ENCODE assay signal across 24 cellular contexts in the genomic region with DNA sequence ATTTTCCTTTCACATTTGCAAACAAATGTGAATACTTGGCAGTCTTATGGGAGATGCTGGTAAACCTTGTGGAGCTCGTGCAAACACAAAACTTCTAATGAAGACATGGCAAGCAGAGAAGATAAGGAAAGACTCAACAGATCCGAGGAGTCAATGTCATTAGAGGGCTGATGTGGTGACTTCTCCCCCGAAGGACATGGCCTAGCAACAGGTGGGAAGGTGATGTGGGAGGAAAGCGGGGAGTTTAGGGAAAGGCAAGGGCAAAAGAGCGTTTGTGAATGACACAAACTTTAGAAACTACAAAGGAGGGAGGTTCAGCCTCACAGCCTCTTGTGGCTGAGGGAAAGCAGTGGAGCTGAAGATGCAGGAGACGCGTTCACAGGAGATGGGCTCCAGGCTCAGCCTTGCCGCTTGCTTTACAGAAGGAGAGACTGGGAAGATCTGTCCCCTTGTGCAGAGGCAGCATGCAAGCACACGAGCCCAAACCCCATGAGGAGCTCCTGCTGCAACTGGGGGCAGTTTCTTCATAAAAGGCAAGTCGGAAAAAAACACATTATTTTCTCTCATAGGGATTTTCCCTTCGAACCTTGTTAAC.
DNase-seq lines count a peak whose midpoint lies in the region; ATAC-seq and TF ChIP-seq lines count a peak whose summit lies in the region.
"Had no signal": no experiment of that assay in that cellular context is flagged by ENCODE, and none has a peak within 500 bp of the region (broad histone marks: within the 10 kb centered on the region; RNA-seq: fewer than 3 reads in every experiment).

No MANE protein-coding gene starts in this region.

- H3K27ac ChIP-seq in SJSA1 (peak overlapping the region; percentile 91), esophagus squamous epithelium (peak overlapping the region; percentile 84 to 94 (median 90)), upper lobe of left lung (peak overlapping the region; percentile 21 to 64 (median 47))
- H3K27ac ChIP-seq: KMS-11 had no signal

- H3K9me3 ChIP-seq in SJSA1 (replicated peaks), result no peaks in the 10 kb centered on the region
- no peaks in the 10 kb centered on the region for H3K9me3 ChIP-seq in esophagus squamous epithelium
- H3K9me3 ChIP-seq in upper lobe of left lung, result no peaks in the 10 kb centered on the region

- peak in 1 of 2 experiments; percentile 10 for DNase-seq in SJSA1 (ENCODE audit: low read depth in 1 of 2, low spot score in 2 of 2)
- no peak for DNase-seq in esophagus squamous epithelium (lab: John Stamatoyannopoulos, UW)
- DNase-seq in neural crest cell (ENCODE audit: low read depth, low spot score), result no peak
- no peak for DNase-seq in upper lobe of left lung
- DNase-seq in T-helper 2 cell, result no peak
- DNase-seq in NCI-H128 (lab: John Stamatoyannopoulos, UW; ENCODE audit: unreplicated experiment), result no peak
- DNase-seq: activated CD4-positive, alpha-beta T cell treated with anti-CD3 and anti-CD28 coated beads, Interleukin-2, amount 50 U/mL, for 1 hour; activated CD8-positive, alpha-beta memory T cell treated with anti-CD3 and anti-CD28 coated beads, Interleukin-2, amount 50 U/mL, for 48 hours; activated gamma-delta T cell; amniotic stem cell; CD8-positive, alpha-beta T cell; cerebellar nuclear complex; DND-41; effector CD8-positive, alpha-beta T cell; head of caudate nucleus; HFFc6; natural killer cell; NCI-H1092 treated with DMSO at 0.1 percent for 48 hours; NCI-H510A; SHP77; stimulated activated CD4-positive, alpha-beta T cell treated with anti-CD3 and anti-CD28 coated beads, Interleukin-15, amount 100 ng/mL, for 24 hours had no signal

- TF ChIP-seq POLR2A in esophagus squamous epithelium (IDR thresholded peaks at IDR 0.05) (no peak), upper lobe of left lung (IDR thresholded peaks at IDR 0.05) (no peak)

- H3K4me1 ChIP-seq in SJSA1 (replicated peaks) (peaks cover 50% of the 10 kb centered on the region), esophagus squamous epithelium (peaks cover 30 to 70% (median 47%) of the 10 kb centered on the region in 3 donors), upper lobe of left lung (peaks cover 16 to 39% (median 21%) of the 10 kb centered on the region in 4 donors)

- intact Hi-C loops in esophagus squamous epithelium (cut with DNase I), result loop anchor here (10.0 kb wide), 1 partner anchor 86 kb away; the partner anchor contains the start of genes SEPTIN10 and SOWAHC

- ATAC-seq in upper lobe of left lung (ENCODE audit: low FRiP score in 2 of 2) (no peak), GM19452 (IDR thresholded peaks at IDR 0.05; ENCODE audit: unreplicated experiment) (no peak)
- ATAC-seq: CD8-positive, alpha-beta T cell; natural killer cell had no signal

- H3K4me3 ChIP-seq in SJSA1 (no peak overlapping the region), esophagus squamous epithelium (no peak overlapping the region), upper lobe of left lung (peak overlapping the region in 1 of 4 donors; percentile 2)
- H3K4me3 ChIP-seq: lung had no signal

- H3K27ac Mint-ChIP-seq in neural crest cell (ENCODE audit: unreplicated experiment), result peak overlapping the region; percentile 28
- H3K27ac Mint-ChIP-seq: CD8-positive, alpha-beta T cell; HFFc6; natural killer cell had no signal

- 77 to 80% methylated on average over 11 of the region's 11 CpGs for WGBS in esophagus squamous epithelium, 2 donors
- WGBS in upper lobe of left lung, 2 donors, result 71 to 79% methylated on average over 11 of the region's 11 CpGs

- no peak for TF ChIP-seq EP300 in upper lobe of left lung (IDR thresholded peaks at IDR 0.05)

- H3K4me1 Mint-ChIP-seq in neural crest cell, result peaks cover 47% of the 10 kb centered on the region
- H3K4me1 Mint-ChIP-seq: natural killer cell had no signal

- no peaks in the 10 kb centered on the region for H3K27me3 Mint-ChIP-seq in neural crest cell (ENCODE audit: low read depth)

- TF ChIP-seq CTCF in esophagus squamous epithelium (IDR thresholded peaks at IDR 0.05) (no peak), neural crest cell (conservative IDR thresholded peaks at IDR 0.05) (no peak), upper lobe of left lung (IDR thresholded peaks at IDR 0.05) (no peak)

- H3K27me3 ChIP-seq in SJSA1 (replicated peaks) (no peaks in the 10 kb centered on the region), esophagus squamous epithelium (no peaks in the 10 kb centered on the region), upper lobe of left lung (no peaks in the 10 kb centered on the region)

- no peaks in the 10 kb centered on the region for H3K9me3 Mint-ChIP-seq in neural crest cell
- H3K9me3 Mint-ChIP-seq: CD8-positive, alpha-beta T cell; HFFc6; natural killer cell had no signal

- H3K4me3 Mint-ChIP-seq in neural crest cell, result peak overlapping the region; percentile 6
- H3K4me3 Mint-ChIP-seq: CD8-positive, alpha-beta T cell; HFFc6; natural killer cell had no signal

- no peaks in the 10 kb centered on the region for H3K36me3 Mint-ChIP-seq in neural crest cell (ENCODE audit: low read depth)
- H3K36me3 Mint-ChIP-seq: CD8-positive, alpha-beta T cell; natural killer cell had no signal

- H3K36me3 ChIP-seq in SJSA1, result no peaks in the 10 kb centered on the region
- no peaks in the 10 kb centered on the region for H3K36me3 ChIP-seq in esophagus squamous epithelium
- no peaks in the 10 kb centered on the region for H3K36me3 ChIP-seq in upper lobe of left lung
